ENCODE assay signal across 1 cellular context in the genomic region with DNA sequence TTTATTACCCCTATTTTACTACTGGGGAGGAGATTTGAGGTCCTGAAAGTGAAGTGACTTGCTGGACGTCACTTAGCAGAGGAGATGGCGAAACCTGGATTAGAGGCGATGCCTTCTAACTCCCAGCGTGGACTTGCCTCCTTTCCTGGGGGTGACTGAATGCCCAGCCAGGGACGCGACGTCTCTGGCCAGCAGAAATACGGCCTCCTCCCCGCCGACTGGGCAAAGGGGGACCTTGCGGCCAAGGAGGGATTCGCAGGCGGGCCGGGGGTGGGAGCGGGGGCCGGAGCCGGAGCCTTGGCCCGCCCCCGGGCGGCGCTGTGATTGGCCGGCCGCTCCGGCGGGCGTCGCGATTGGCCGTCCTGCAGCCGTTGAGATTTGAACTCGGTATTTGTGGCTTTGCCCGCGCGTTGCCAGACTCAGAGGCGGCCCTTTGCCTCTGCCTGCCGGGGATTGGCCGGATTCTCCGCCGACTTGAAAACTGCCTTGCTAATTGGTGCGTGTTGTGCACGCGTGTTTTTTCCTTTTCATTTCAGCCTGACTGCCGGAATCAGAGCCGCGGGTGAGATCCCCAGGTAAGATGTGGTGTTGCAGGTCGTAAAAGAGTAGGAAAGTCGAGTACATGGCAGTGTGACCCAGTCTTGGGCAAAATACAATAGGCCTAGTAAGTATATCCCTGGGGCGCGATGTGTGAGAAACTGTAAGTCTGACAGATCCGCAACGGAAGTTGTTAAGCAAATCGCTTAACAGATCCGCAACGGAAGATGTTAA.
TF ChIP-seq lines count a peak whose summit lies in the region.

A gene with protein sequence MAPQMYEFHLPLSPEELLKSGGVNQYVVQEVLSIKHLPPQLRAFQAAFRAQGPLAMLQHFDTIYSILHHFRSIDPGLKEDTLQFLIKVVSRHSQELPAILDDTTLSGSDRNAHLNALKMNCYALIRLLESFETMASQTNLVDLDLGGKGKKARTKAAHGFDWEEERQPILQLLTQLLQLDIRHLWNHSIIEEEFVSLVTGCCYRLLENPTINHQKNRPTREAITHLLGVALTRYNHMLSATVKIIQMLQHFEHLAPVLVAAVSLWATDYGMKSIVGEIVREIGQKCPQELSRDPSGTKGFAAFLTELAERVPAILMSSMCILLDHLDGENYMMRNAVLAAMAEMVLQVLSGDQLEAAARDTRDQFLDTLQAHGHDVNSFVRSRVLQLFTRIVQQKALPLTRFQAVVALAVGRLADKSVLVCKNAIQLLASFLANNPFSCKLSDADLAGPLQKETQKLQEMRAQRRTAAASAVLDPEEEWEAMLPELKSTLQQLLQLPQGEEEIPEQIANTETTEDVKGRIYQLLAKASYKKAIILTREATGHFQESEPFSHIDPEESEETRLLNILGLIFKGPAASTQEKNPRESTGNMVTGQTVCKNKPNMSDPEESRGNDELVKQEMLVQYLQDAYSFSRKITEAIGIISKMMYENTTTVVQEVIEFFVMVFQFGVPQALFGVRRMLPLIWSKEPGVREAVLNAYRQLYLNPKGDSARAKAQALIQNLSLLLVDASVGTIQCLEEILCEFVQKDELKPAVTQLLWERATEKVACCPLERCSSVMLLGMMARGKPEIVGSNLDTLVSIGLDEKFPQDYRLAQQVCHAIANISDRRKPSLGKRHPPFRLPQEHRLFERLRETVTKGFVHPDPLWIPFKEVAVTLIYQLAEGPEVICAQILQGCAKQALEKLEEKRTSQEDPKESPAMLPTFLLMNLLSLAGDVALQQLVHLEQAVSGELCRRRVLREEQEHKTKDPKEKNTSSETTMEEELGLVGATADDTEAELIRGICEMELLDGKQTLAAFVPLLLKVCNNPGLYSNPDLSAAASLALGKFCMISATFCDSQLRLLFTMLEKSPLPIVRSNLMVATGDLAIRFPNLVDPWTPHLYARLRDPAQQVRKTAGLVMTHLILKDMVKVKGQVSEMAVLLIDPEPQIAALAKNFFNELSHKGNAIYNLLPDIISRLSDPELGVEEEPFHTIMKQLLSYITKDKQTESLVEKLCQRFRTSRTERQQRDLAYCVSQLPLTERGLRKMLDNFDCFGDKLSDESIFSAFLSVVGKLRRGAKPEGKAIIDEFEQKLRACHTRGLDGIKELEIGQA (N-terminal part only) (plus strand): TSS at position 523 of the 771 bp plus-strand sequence. CDS start 997 bp downstream, outside the sequence.

TF ChIP-seq in HepG2, 621 proteins besides CTCF, POLR2A, EP300 and RAD21 (continued from another document and continues in another):
- TF ChIP-seq, protein P1, sequence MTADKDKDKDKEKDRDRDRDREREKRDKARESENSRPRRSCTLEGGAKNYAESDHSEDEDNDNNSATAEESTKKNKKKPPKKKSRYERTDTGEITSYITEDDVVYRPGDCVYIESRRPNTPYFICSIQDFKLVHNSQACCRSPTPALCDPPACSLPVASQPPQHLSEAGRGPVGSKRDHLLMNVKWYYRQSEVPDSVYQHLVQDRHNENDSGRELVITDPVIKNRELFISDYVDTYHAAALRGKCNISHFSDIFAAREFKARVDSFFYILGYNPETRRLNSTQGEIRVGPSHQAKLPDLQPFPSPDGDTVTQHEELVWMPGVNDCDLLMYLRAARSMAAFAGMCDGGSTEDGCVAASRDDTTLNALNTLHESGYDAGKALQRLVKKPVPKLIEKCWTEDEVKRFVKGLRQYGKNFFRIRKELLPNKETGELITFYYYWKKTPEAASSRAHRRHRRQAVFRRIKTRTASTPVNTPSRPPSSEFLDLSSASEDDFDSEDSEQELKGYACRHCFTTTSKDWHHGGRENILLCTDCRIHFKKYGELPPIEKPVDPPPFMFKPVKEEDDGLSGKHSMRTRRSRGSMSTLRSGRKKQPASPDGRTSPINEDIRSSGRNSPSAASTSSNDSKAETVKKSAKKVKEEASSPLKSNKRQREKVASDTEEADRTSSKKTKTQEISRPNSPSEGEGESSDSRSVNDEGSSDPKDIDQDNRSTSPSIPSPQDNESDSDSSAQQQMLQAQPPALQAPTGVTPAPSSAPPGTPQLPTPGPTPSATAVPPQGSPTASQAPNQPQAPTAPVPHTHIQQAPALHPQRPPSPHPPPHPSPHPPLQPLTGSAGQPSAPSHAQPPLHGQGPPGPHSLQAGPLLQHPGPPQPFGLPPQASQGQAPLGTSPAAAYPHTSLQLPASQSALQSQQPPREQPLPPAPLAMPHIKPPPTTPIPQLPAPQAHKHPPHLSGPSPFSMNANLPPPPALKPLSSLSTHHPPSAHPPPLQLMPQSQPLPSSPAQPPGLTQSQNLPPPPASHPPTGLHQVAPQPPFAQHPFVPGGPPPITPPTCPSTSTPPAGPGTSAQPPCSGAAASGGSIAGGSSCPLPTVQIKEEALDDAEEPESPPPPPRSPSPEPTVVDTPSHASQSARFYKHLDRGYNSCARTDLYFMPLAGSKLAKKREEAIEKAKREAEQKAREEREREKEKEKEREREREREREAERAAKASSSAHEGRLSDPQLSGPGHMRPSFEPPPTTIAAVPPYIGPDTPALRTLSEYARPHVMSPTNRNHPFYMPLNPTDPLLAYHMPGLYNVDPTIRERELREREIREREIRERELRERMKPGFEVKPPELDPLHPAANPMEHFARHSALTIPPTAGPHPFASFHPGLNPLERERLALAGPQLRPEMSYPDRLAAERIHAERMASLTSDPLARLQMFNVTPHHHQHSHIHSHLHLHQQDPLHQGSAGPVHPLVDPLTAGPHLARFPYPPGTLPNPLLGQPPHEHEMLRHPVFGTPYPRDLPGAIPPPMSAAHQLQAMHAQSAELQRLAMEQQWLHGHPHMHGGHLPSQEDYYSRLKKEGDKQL (CRISPR knock-in tag; IDR thresholded peaks at IDR 0.05; ENCODE audit: low read depth): 0 out of 2 replicates have a peak, but pooled peaks have one; percentile 16
- TF ChIP-seq ADNP (CRISPR knock-in tag; IDR thresholded peaks at IDR 0.05) (no peak), ZFP62 (CRISPR knock-in tag; IDR thresholded peaks at IDR 0.05) (no peak), KLF12 (CRISPR knock-in tag; IDR thresholded peaks at IDR 0.05; ENCODE audit: borderline replicate concordance) (0 out of 2 replicates have a peak, but pooled peaks have one; percentile 48), ZNF558 (CRISPR knock-in tag; IDR thresholded peaks at IDR 0.05; ENCODE audit: borderline replicate concordance) (no peak), HNF4A (CRISPR knock-in tag; IDR thresholded peaks at IDR 0.05) (no peak), NR2F6 (IDR thresholded peaks at IDR 0.05) (no peak), NR2F6 (CRISPR knock-in tag; IDR thresholded peaks at IDR 0.05) (no peak), MED1 (CRISPR knock-in tag; IDR thresholded peaks at IDR 0.05) (0 out of 2 replicates have a peak, but pooled peaks have one; percentile 35), THAP8 (CRISPR knock-in tag; IDR thresholded peaks at IDR 0.05; ENCODE audit: borderline replicate concordance) (0 out of 2 replicates have a peak, but pooled peaks have one; percentile 37), TOPORS (CRISPR knock-in tag; IDR thresholded peaks at IDR 0.05) (no peak; the same call in none of the 2 replicates), ZHX2 (IDR thresholded peaks at IDR 0.05; ENCODE audit: low read depth) (no peak), ZHX2 (CRISPR knock-in tag; IDR thresholded peaks at IDR 0.05; ENCODE audit: borderline replicate concordance) (no peak), ZFP36L2 (CRISPR knock-in tag; IDR thresholded peaks at IDR 0.05) (no peak), ZMAT3 (CRISPR knock-in tag; conservative IDR thresholded peaks at IDR 0.05) (no peak; the same call in 1 of the 2 replicates), REST (IDR thresholded peaks at IDR 0.05; ENCODE audit: borderline replicate concordance in 1 of 2, low read depth in 1 of 2, low read length in 2 of 2) (no peak), TMF1 (CRISPR knock-in tag; IDR thresholded peaks at IDR 0.05; ENCODE audit: low read depth) (peak; percentile 51), SIX4 (CRISPR knock-in tag; IDR thresholded peaks at IDR 0.05) (no peak), IRX3 (CRISPR knock-in tag; IDR thresholded peaks at IDR 0.05; ENCODE audit: borderline replicate concordance, low read depth) (no peak), RBAK (CRISPR knock-in tag; IDR thresholded peaks at IDR 0.05) (0 out of 2 replicates have a peak, but pooled peaks have one; percentile 43), ZBTB1 (CRISPR knock-in tag; IDR thresholded peaks at IDR 0.05; ENCODE audit: borderline replicate concordance) (no peak), ZNF746 (CRISPR knock-in tag; IDR thresholded peaks at IDR 0.05) (no peak; the same call in 1 of the 2 replicates), TSC22D2 (CRISPR knock-in tag; IDR thresholded peaks at IDR 0.05; ENCODE audit: borderline replicate concordance) (no peak), ZNF747 (CRISPR knock-in tag; IDR thresholded peaks at IDR 0.05; ENCODE audit: borderline replicate concordance) (no peak), MEIS2 (CRISPR knock-in tag; IDR thresholded peaks at IDR 0.05) (0 out of 2 replicates have a peak, but pooled peaks have one; percentile 31), ATF3 (CRISPR knock-in tag; IDR thresholded peaks at IDR 0.05) (no peak)
- TF ChIP-seq, protein P2, sequence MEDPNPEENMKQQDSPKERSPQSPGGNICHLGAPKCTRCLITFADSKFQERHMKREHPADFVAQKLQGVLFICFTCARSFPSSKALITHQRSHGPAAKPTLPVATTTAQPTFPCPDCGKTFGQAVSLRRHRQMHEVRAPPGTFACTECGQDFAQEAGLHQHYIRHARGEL (CRISPR knock-in tag; IDR thresholded peaks at IDR 0.05): no peak
